In genomic region chr6:71277926-71278594, GRCh38 we compare ENCODE assay signal across 24 cellular contexts. TPM values are rescaled to one million over a fixed set of nuclear protein-coding genes. Genes with fewer than 3 reads are reported as not detected.
DNase-seq lines count a peak whose midpoint lies in the region; ATAC-seq and TF ChIP-seq lines count a peak whose summit lies in the region.
"Had no signal": no experiment of that assay in that cellular context is flagged by ENCODE, and none has a peak within 500 bp of the region (broad histone marks: within the 10 kb centered on the region; RNA-seq: fewer than 3 reads in every experiment).

No MANE protein-coding gene starts in this region.

- H4K5ac ChIP-seq in mesendoderm (ENCODE audit: low read length) = no peak overlapping the region

- POLR2A ChIA-PET in HEK293T (lab: Yijun Ruan, JAX) = no interaction called here

- no peaks in the 10 kb centered on the region for H3K27me3 ChIP-seq in OCI-LY3 (ENCODE audit: low read depth, low read length)
- no peaks in the 10 kb centered on the region for H3K27me3 ChIP-seq in mesendoderm (ENCODE audit: insufficient read depth, low read length, poor library complexity)
- no peaks in the 10 kb centered on the region for H3K27me3 ChIP-seq in ascending aorta
- H3K27me3 ChIP-seq: BE2C, colonic mucosa, suprapubic skin had no signal

- WGBS in mesendoderm (ENCODE audit: extremely low coverage, insufficient coverage, low lambda C conversion rate) = no CpG with 5 or more reads among the region's 3 CpGs

- no peak overlapping the region for H3K4me3 Mint-ChIP-seq in activated naive CD8-positive, alpha-beta T cell treated with anti-CD3 and anti-CD28 coated beads, Interleukin-2, amount 50 U/mL, for 24 hours
- H3K4me3 Mint-ChIP-seq: activated naive CD8-positive, alpha-beta T cell treated with anti-CD3 and anti-CD28 coated beads for 36 hours; activated T-helper 1 cell treated with anti-CD3 and anti-CD28 coated beads, Interleukin-12 subunit alpha, Interleukin-12 subunit beta, Interleukin-2, Interleukin-4 antibody, amounts not matched to agents 30 ng/mL and 10 ng/mL and 1 ng/mL, durations not matched to agents 14 hours and 24 hours and 36 hours; brain; mesothelial cell of epicardium had no signal

- H3K27ac Mint-ChIP-seq in activated naive CD8-positive, alpha-beta T cell treated with anti-CD3 and anti-CD28 coated beads, Interleukin-2, amount 50 U/mL, for 24 hours = no peak overlapping the region
- H3K27ac Mint-ChIP-seq: activated naive CD8-positive, alpha-beta T cell treated with anti-CD3 and anti-CD28 coated beads for 36 hours; activated T-helper 1 cell treated with anti-CD3 and anti-CD28 coated beads, Interleukin-12 subunit alpha, Interleukin-12 subunit beta, Interleukin-2, Interleukin-4 antibody, amounts not matched to agents 30 ng/mL and 10 ng/mL and 1 ng/mL, durations not matched to agents 14 hours and 24 hours and 36 hours; brain; mesothelial cell of epicardium had no signal

- DNase-seq in mesendoderm = peak; percentile 41
- DNase-seq in HEK293T (ENCODE audit: extremely low spot score) = no peak
- DNase-seq in NCI-H1436 (lab: John Stamatoyannopoulos, UW) = no peak
- DNase-seq in ascending aorta (ENCODE audit: low spot score in 2 of 2) = no peak
- no peak for DNase-seq in activated naive CD8-positive, alpha-beta T cell treated with anti-CD3 and anti-CD28 coated beads, Interleukin-2, amount 50 U/mL, for 24 hours
- DNase-seq: activated CD8-positive, alpha-beta memory T cell treated with anti-CD3 and anti-CD28 coated beads for 24 hours; activated naive CD8-positive, alpha-beta T cell treated with anti-CD3 and anti-CD28 coated beads for 36 hours; BE2C; colonic mucosa; foreskin fibroblast; HCEC 1CT; NCI-H510A treated with DMSO at 0.1 percent for 48 hours; SHP77 treated with DMSO at 0.1 percent for 48 hours; stimulated activated CD4-positive, alpha-beta T cell treated with anti-CD3 and anti-CD28 coated beads, Interleukin-4, amount 100 ng/mL, for 4 hours; T-helper 1 cell had no signal

- ATAC-seq in GM19397 (IDR thresholded peaks at IDR 0.05; ENCODE audit: unreplicated experiment) (peak; percentile 47), HG02798 (IDR thresholded peaks at IDR 0.05; ENCODE audit: poor library complexity, unreplicated experiment) (peak; percentile 76)
- ATAC-seq in activated naive CD8-positive, alpha-beta T cell treated with anti-CD3 and anti-CD28 coated beads, Interleukin-2, amount 50 U/mL, for 24 hours = no peak

- no peaks in the 10 kb centered on the region for H3K36me3 Mint-ChIP-seq in activated naive CD8-positive, alpha-beta T cell treated with anti-CD3 and anti-CD28 coated beads, Interleukin-2, amount 50 U/mL, for 24 hours (ENCODE audit: low read depth)
- H3K36me3 Mint-ChIP-seq: brain had no signal

- H3K23ac ChIP-seq in mesendoderm (ENCODE audit: low read length) = no peak overlapping the region

- H4K20me1 ChIP-seq in OCI-LY3 (ENCODE audit: insufficient read depth, low read length) = no peaks in the 10 kb centered on the region

- H2BK120ac ChIP-seq in mesendoderm (ENCODE audit: low read depth, low read length) = no peak overlapping the region

- peak overlapping the region; percentile 46 for H3K4me3 ChIP-seq in OCI-LY3 (ENCODE audit: low read length)
- H3K4me3 ChIP-seq in mesendoderm (ENCODE audit: low read length) = no peak overlapping the region
- H3K4me3 ChIP-seq in ascending aorta = no peak overlapping the region
- H3K4me3 ChIP-seq: colonic mucosa, prostate gland, smooth muscle cell, suprapubic skin had no signal

- H3K4me1 ChIP-seq in OCI-LY3 (ENCODE audit: low read length) (peaks cover 29% of the 10 kb centered on the region), mesendoderm (ENCODE audit: control insufficient read depth, low read depth, low read length) (no peaks in the 10 kb centered on the region), ascending aorta (no peaks in the 10 kb centered on the region)
- H3K4me1 ChIP-seq: BE2C, colonic mucosa, prostate gland had no signal

- no peaks in the 10 kb centered on the region for H3K9me3 ChIP-seq in OCI-LY3 (ENCODE audit: insufficient read depth, low read length)
- H3K9me3 ChIP-seq in ascending aorta = no peaks in the 10 kb centered on the region
- H3K9me3 ChIP-seq: BE2C, colonic mucosa, prostate gland, suprapubic skin had no signal

- no peak overlapping the region for H4K8ac ChIP-seq in mesendoderm (ENCODE audit: low read depth, low read length)

- no peak overlapping the region for H2BK15ac ChIP-seq in mesendoderm (replicated peaks; ENCODE audit: low read depth)

- CTCF ChIA-PET in HEK293T (lab: Yijun Ruan, JAX) = no interaction called here

- H2BK5ac ChIP-seq in mesendoderm (ENCODE audit: low read length) = no peak overlapping the region

- TF ChIP-seq CTCF in OCI-LY3 (IDR thresholded peaks at IDR 0.05; ENCODE audit: low read depth, low read length) (peak; percentile 39), ascending aorta (IDR thresholded peaks at IDR 0.05) (no peak)

- H3K9ac ChIP-seq in OCI-LY3 (ENCODE audit: low read length) (peak overlapping the region; percentile 26), mesendoderm (ENCODE audit: low read length) (no peak overlapping the region)

- H3K9me3 Mint-ChIP-seq in activated naive CD8-positive, alpha-beta T cell treated with anti-CD3 and anti-CD28 coated beads, Interleukin-2, amount 50 U/mL, for 24 hours = no peaks in the 10 kb centered on the region
- H3K9me3 Mint-ChIP-seq: activated T-helper 1 cell treated with anti-CD3 and anti-CD28 coated beads, Interleukin-12 subunit alpha, Interleukin-12 subunit beta, Interleukin-2, Interleukin-4 antibody, amounts not matched to agents 30 ng/mL and 10 ng/mL and 1 ng/mL, durations not matched to agents 14 hours and 24 hours and 36 hours had no signal

- H3K27me3 Mint-ChIP-seq in activated naive CD8-positive, alpha-beta T cell treated with anti-CD3 and anti-CD28 coated beads, Interleukin-2, amount 50 U/mL, for 24 hours = no peaks in the 10 kb centered on the region
- H3K27me3 Mint-ChIP-seq: activated naive CD8-positive, alpha-beta T cell treated with anti-CD3 and anti-CD28 coated beads for 36 hours had no signal

- H3K79me2 ChIP-seq in OCI-LY3 (ENCODE audit: low read length) = no peaks in the 10 kb centered on the region
- no peaks in the 10 kb centered on the region for H3K79me2 ChIP-seq in mesendoderm (ENCODE audit: control insufficient read depth, insufficient read depth, low read length)

- no peaks in the 10 kb centered on the region for H3K4me1 Mint-ChIP-seq in activated naive CD8-positive, alpha-beta T cell treated with anti-CD3 and anti-CD28 coated beads, Interleukin-2, amount 50 U/mL, for 24 hours
- H3K4me1 Mint-ChIP-seq: activated naive CD8-positive, alpha-beta T cell treated with anti-CD3 and anti-CD28 coated beads for 36 hours; brain; mesothelial cell of epicardium had no signal

- peak overlapping the region; percentile 25 for H2AFZ ChIP-seq in OCI-LY3 (ENCODE audit: low read depth, low read length)

- H2AK5ac ChIP-seq in mesendoderm (ENCODE audit: low read length) = no peak overlapping the region

- H3K79me1 ChIP-seq in mesendoderm (ENCODE audit: low read length) = no peaks in the 10 kb centered on the region

- H3K4me2 ChIP-seq in OCI-LY3 (ENCODE audit: low read length) (peak overlapping the region; percentile 71), mesendoderm (ENCODE audit: low read length) (no peak overlapping the region)
- H3K4me2 ChIP-seq: smooth muscle cell had no signal

- H3K56ac ChIP-seq in mesendoderm (ENCODE audit: low read length) = no peak overlapping the region

- H3K27ac ChIP-seq in OCI-LY3 (ENCODE audit: low read length) (peak overlapping the region; percentile 37), mesendoderm (ENCODE audit: low read depth, low read length) (no peak overlapping the region), ascending aorta (no peak overlapping the region)
- H3K27ac ChIP-seq: colonic mucosa, prostate gland, suprapubic skin had no signal

- H3K4ac ChIP-seq in mesendoderm (ENCODE audit: low read depth, low read length) = no peak overlapping the region

- H3K36me3 ChIP-seq in OCI-LY3 (replicated peaks; ENCODE audit: low read depth, low read length) (no peaks in the 10 kb centered on the region), mesendoderm (ENCODE audit: control insufficient read depth, insufficient read depth, low read length) (no peaks in the 10 kb centered on the region), ascending aorta (no peaks in the 10 kb centered on the region)
- H3K36me3 ChIP-seq: BE2C, colonic mucosa, prostate gland, suprapubic skin had no signal

- no peak overlapping the region for H3K18ac ChIP-seq in mesendoderm (ENCODE audit: low read length)

- intact Hi-C loops in ascending aorta (cut with DNase I) = no loop called here

TF ChIP-seq in HEK293T, 16 proteins besides CTCF, POLR2A, EP300 and RAD21:
- TF ChIP-seq LEF1 (IDR thresholded peaks at IDR 0.05; ENCODE audit: borderline replicate concordance) (no peak), TARDBP (IDR thresholded peaks at IDR 0.05) (no peak), ZNF384 (IDR thresholded peaks at IDR 0.05) (no peak), CTBP1 (IDR thresholded peaks at IDR 0.05; ENCODE audit: borderline replicate concordance) (no peak), SP1 (IDR thresholded peaks at IDR 0.05) (no peak)

RNA-seq across cellular contexts. Expression of gene OGFRL1, which starts 10.6 kb away (rescaled TPM):
- 5.6 TPM for polyA plus RNA-seq in mesendoderm (2013, experiment 1 of 2)
- polyA plus RNA-seq in mesendoderm (2013, experiment 2 of 2) = 5.9 TPM
- total RNA-seq in ascending aorta = 14.6 TPM
